1 cellular context compared by ENCODE assay signal in the genomic region with DNA sequence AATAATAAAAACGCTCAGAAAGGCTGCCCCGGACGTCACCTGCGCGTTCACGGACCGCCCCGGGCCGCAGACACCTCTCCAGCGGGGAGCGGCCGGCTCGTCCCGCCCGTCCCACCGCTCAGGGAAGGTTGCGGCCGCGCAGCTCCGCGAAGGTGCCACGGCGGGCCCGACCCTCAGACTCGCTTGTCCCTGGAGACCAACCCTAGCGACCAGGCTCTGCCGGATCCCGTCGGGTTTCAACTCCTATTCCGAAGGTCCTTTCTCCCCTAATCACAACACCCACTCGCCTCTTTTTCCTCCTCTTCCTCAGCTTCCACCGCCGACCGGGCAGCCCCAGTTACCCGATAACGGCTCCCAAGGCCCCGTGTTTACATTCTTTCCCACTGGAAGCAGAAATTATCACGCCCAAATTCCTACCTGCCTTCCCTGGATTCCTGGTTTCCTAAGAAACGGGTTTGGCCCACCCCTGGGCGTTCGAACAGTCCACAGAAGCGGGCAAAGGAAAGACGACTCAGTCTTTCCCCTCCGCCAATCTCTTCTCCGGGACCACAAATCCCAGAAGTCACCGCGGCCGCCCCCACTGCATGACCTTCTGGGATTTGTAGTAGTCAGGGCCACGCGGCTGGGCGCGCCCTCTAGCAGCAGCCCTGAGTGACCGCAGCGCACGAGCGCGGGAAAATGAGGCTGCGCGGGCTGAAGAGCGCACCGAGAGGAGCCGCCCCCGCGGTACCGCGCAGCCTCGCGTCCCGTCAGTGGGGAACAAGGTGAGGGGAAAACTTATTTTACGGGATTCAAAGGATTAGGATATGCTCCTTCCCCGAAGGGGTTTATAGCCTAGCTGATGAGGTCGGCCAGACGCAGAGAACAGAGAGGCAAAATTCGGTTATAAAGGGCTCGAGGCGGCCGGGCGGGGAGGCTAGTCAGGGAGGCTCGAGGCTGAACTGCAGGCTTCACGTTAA.
TF ChIP-seq lines count a peak whose summit lies in the region.

A gene with protein sequence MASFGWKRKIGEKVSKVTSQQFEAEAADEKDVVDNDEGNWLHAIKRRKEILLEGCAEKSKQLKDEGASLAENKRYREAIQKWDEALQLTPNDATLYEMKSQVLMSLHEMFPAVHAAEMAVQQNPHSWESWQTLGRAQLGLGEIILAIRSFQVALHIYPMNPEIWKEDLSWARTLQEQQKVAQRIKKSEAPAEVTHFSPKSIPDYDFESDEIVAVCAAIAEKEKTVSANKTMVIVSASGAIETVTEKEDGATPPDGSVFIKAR (minus strand): TSS at position 555 of the 959 bp plus-strand sequence. CDS start 8,943 bp downstream, outside the sequence.

TF ChIP-seq in HepG2, 621 proteins besides CTCF, POLR2A, EP300 and RAD21 (continued from another document and continues in another):
- TF ChIP-seq, protein P1, sequence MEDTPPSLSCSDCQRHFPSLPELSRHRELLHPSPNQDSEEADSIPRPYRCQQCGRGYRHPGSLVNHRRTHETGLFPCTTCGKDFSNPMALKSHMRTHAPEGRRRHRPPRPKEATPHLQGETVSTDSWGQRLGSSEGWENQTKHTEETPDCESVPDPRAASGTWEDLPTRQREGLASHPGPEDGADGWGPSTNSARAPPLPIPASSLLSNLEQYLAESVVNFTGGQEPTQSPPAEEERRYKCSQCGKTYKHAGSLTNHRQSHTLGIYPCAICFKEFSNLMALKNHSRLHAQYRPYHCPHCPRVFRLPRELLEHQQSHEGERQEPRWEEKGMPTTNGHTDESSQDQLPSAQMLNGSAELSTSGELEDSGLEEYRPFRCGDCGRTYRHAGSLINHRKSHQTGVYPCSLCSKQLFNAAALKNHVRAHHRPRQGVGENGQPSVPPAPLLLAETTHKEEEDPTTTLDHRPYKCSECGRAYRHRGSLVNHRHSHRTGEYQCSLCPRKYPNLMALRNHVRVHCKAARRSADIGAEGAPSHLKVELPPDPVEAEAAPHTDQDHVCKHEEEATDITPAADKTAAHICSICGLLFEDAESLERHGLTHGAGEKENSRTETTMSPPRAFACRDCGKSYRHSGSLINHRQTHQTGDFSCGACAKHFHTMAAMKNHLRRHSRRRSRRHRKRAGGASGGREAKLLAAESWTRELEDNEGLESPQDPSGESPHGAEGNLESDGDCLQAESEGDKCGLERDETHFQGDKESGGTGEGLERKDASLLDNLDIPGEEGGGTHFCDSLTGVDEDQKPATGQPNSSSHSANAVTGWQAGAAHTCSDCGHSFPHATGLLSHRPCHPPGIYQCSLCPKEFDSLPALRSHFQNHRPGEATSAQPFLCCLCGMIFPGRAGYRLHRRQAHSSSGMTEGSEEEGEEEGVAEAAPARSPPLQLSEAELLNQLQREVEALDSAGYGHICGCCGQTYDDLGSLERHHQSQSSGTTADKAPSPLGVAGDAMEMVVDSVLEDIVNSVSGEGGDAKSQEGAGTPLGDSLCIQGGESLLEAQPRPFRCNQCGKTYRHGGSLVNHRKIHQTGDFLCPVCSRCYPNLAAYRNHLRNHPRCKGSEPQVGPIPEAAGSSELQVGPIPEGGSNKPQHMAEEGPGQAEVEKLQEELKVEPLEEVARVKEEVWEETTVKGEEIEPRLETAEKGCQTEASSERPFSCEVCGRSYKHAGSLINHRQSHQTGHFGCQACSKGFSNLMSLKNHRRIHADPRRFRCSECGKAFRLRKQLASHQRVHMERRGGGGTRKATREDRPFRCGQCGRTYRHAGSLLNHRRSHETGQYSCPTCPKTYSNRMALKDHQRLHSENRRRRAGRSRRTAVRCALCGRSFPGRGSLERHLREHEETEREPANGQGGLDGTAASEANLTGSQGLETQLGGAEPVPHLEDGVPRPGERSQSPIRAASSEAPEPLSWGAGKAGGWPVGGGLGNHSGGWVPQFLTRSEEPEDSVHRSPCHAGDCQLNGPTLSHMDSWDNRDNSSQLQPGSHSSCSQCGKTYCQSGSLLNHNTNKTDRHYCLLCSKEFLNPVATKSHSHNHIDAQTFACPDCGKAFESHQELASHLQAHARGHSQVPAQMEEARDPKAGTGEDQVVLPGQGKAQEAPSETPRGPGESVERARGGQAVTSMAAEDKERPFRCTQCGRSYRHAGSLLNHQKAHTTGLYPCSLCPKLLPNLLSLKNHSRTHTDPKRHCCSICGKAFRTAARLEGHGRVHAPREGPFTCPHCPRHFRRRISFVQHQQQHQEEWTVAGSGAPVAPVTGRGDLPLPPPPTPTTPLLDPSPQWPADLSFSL (CRISPR knock-in tag; IDR thresholded peaks at IDR 0.05) = no peak
- TF ChIP-seq CHD4 (IDR thresholded peaks at IDR 0.05; ENCODE audit: borderline replicate concordance, low read length) (no peak), RFX3 (CRISPR knock-in tag; IDR thresholded peaks at IDR 0.05) (no peak), PRPF4 (IDR thresholded peaks at IDR 0.05; ENCODE audit: low read depth, low read length, poor library complexity, severe bottlenecking) (no peak), ZNF382 (CRISPR knock-in tag; IDR thresholded peaks at IDR 0.05; ENCODE audit: borderline replicate concordance) (no peak), ZNF329 (CRISPR knock-in tag; IDR thresholded peaks at IDR 0.05; ENCODE audit: low read depth) (no peak; the same call in 1 of the 2 replicates), CBFB (CRISPR knock-in tag; IDR thresholded peaks at IDR 0.05) (peak; percentile 97), MTA3 (CRISPR knock-in tag; IDR thresholded peaks at IDR 0.05) (no peak), ZNF484 (CRISPR knock-in tag; IDR thresholded peaks at IDR 0.05; ENCODE audit: borderline replicate concordance, low read depth) (no peak), ZNF703 (CRISPR knock-in tag; IDR thresholded peaks at IDR 0.05; ENCODE audit: borderline replicate concordance) (0 out of 2 replicates have a peak, but pooled peaks have one; percentile 23), ISL2 (CRISPR knock-in tag; IDR thresholded peaks at IDR 0.05) (no peak; the same call in 1 of the 2 replicates), ZNF790 (CRISPR knock-in tag; IDR thresholded peaks at IDR 0.05; ENCODE audit: borderline replicate concordance) (0 out of 2 replicates have a peak, but pooled peaks have one; percentile 49), SIN3A (IDR thresholded peaks at IDR 0.05; ENCODE audit: borderline replicate concordance, low read depth, low read length) (no peak), KDM5B (CRISPR knock-in tag; IDR thresholded peaks at IDR 0.05; ENCODE audit: borderline replicate concordance) (peak; percentile 75), ZNF317 (CRISPR knock-in tag; IDR thresholded peaks at IDR 0.05) (no peak), ZMAT3 (CRISPR knock-in tag; conservative IDR thresholded peaks at IDR 0.05) (peak; percentile 43; the same call in 1 of the 2 replicates), ZFP36L2 (CRISPR knock-in tag; IDR thresholded peaks at IDR 0.05) (no peak), MIER2 (CRISPR knock-in tag; IDR thresholded peaks at IDR 0.05) (peak; percentile 18; the same call in 1 of the 2 replicates), KLF15 (CRISPR knock-in tag; IDR thresholded peaks at IDR 0.05; ENCODE audit: borderline replicate concordance) (peak; percentile 51; the same call in 1 of the 2 replicates), ZNF460 (CRISPR knock-in tag; IDR thresholded peaks at IDR 0.05; ENCODE audit: borderline replicate concordance) (no peak), ZZZ3 (CRISPR knock-in tag; IDR thresholded peaks at IDR 0.05; ENCODE audit: borderline replicate concordance) (no peak)
- TF ChIP-seq, protein P2, sequence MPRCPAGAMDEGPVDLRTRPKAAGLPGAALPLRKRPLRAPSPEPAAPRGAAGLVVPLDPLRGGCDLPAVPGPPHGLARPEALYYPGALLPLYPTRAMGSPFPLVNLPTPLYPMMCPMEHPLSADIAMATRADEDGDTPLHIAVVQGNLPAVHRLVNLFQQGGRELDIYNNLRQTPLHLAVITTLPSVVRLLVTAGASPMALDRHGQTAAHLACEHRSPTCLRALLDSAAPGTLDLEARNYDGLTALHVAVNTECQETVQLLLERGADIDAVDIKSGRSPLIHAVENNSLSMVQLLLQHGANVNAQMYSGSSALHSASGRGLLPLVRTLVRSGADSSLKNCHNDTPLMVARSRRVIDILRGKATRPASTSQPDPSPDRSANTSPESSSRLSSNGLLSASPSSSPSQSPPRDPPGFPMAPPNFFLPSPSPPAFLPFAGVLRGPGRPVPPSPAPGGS (CRISPR knock-in tag; IDR thresholded peaks at IDR 0.05) = peak; percentile 80; the same call in 1 of the 2 replicates
- TF ChIP-seq, protein P3, sequence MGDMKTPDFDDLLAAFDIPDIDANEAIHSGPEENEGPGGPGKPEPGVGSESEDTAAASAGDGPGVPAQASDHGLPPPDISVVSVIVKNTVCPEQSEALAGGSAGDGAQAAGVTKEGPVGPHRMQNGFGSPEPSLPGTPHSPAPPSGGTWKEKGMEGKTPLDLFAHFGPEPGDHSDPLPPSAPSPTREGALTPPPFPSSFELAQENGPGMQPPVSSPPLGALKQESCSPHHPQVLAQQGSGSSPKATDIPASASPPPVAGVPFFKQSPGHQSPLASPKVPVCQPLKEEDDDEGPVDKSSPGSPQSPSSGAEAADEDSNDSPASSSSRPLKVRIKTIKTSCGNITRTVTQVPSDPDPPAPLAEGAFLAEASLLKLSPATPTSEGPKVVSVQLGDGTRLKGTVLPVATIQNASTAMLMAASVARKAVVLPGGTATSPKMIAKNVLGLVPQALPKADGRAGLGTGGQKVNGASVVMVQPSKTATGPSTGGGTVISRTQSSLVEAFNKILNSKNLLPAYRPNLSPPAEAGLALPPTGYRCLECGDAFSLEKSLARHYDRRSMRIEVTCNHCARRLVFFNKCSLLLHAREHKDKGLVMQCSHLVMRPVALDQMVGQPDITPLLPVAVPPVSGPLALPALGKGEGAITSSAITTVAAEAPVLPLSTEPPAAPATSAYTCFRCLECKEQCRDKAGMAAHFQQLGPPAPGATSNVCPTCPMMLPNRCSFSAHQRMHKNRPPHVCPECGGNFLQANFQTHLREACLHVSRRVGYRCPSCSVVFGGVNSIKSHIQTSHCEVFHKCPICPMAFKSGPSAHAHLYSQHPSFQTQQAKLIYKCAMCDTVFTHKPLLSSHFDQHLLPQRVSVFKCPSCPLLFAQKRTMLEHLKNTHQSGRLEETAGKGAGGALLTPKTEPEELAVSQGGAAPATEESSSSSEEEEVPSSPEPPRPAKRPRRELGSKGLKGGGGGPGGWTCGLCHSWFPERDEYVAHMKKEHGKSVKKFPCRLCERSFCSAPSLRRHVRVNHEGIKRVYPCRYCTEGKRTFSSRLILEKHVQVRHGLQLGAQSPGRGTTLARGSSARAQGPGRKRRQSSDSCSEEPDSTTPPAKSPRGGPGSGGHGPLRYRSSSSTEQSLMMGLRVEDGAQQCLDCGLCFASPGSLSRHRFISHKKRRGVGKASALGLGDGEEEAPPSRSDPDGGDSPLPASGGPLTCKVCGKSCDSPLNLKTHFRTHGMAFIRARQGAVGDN (CRISPR knock-in tag; IDR thresholded peaks at IDR 0.05) = peak; percentile 91
- TF ChIP-seq, protein P4, sequence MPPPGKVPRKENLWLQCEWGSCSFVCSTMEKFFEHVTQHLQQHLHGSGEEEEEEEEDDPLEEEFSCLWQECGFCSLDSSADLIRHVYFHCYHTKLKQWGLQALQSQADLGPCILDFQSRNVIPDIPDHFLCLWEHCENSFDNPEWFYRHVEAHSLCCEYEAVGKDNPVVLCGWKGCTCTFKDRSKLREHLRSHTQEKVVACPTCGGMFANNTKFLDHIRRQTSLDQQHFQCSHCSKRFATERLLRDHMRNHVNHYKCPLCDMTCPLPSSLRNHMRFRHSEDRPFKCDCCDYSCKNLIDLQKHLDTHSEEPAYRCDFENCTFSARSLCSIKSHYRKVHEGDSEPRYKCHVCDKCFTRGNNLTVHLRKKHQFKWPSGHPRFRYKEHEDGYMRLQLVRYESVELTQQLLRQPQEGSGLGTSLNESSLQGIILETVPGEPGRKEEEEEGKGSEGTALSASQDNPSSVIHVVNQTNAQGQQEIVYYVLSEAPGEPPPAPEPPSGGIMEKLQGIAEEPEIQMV (CRISPR knock-in tag; IDR thresholded peaks at IDR 0.05; ENCODE audit: low read depth) = peak; percentile 34; the same call in 1 of the 2 replicates
- TF ChIP-seq, protein P5, sequence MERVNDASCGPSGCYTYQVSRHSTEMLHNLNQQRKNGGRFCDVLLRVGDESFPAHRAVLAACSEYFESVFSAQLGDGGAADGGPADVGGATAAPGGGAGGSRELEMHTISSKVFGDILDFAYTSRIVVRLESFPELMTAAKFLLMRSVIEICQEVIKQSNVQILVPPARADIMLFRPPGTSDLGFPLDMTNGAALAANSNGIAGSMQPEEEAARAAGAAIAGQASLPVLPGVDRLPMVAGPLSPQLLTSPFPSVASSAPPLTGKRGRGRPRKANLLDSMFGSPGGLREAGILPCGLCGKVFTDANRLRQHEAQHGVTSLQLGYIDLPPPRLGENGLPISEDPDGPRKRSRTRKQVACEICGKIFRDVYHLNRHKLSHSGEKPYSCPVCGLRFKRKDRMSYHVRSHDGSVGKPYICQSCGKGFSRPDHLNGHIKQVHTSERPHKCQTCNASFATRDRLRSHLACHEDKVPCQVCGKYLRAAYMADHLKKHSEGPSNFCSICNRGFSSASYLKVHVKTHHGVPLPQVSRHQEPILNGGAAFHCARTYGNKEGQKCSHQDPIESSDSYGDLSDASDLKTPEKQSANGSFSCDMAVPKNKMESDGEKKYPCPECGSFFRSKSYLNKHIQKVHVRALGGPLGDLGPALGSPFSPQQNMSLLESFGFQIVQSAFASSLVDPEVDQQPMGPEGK (CRISPR knock-in tag; IDR thresholded peaks at IDR 0.05) = peak; percentile 80
- TF ChIP-seq, protein P6, sequence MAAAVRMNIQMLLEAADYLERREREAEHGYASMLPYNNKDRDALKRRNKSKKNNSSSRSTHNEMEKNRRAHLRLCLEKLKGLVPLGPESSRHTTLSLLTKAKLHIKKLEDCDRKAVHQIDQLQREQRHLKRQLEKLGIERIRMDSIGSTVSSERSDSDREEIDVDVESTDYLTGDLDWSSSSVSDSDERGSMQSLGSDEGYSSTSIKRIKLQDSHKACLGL (CRISPR knock-in tag; IDR thresholded peaks at IDR 0.05) = no peak
- TF ChIP-seq, protein P7, sequence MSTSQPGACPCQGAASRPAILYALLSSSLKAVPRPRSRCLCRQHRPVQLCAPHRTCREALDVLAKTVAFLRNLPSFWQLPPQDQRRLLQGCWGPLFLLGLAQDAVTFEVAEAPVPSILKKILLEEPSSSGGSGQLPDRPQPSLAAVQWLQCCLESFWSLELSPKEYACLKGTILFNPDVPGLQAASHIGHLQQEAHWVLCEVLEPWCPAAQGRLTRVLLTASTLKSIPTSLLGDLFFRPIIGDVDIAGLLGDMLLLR (CRISPR knock-in tag; IDR thresholded peaks at IDR 0.05) = peak; percentile 49; the same call in 1 of the 2 replicates
- TF ChIP-seq, protein P8, sequence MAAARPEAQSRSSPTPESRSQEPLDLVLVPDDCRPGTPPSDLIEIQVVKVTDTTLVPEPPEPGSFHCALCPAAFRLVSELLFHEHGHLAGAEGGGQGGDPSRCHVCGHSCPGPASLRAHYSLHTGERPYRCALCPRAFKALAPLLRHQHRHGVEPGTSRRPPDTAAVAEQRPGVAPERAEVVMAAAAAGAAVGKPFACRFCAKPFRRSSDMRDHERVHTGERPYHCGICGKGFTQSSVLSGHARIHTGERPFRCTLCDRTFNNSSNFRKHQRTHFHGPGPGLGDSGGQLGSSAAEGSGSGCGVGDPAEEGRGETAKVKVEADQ (CRISPR knock-in tag; IDR thresholded peaks at IDR 0.05; ENCODE audit: borderline replicate concordance) = 0 out of 2 replicates have a peak, but pooled peaks have one; percentile 35
- TF ChIP-seq, protein P9, sequence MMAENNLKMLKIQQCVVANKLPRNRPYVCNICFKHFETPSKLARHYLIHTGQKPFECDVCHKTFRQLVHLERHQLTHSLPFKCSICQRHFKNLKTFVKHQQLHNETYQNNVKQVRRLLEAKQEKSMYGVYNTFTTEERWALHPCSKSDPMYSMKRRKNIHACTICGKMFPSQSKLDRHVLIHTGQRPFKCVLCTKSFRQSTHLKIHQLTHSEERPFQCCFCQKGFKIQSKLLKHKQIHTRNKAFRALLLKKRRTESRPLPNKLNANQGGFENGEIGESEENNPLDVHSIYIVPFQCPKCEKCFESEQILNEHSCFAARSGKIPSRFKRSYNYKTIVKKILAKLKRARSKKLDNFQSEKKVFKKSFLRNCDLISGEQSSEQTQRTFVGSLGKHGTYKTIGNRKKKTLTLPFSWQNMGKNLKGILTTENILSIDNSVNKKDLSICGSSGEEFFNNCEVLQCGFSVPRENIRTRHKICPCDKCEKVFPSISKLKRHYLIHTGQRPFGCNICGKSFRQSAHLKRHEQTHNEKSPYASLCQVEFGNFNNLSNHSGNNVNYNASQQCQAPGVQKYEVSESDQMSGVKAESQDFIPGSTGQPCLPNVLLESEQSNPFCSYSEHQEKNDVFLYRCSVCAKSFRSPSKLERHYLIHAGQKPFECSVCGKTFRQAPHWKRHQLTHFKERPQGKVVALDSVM (CRISPR knock-in tag; IDR thresholded peaks at IDR 0.05) = peak; percentile 91
